17 cellular contexts compared by ENCODE assay signal in genomic region chr1:55052221-55053142, GRCh38. TPM values are rescaled to one million over a fixed set of nuclear protein-coding genes. Genes with fewer than 3 reads are reported as not detected.
A peak's percentile ranks its signal among the peaks of the same experiment; 100 is the strongest.
DNase-seq lines count a peak whose midpoint lies in the region; ATAC-seq and TF ChIP-seq lines count a peak whose summit lies in the region.
"Had no signal": no experiment of that assay in that cellular context is flagged by ENCODE, and none has a peak within 500 bp of the region (broad histone marks: within the 10 kb centered on the region; RNA-seq: fewer than 3 reads in every experiment).

No MANE protein-coding gene starts in this region.

- no peak overlapping the region for H3K27ac Mint-ChIP-seq in GM23338
- H3K27ac Mint-ChIP-seq: CD4-positive, CD25-positive, alpha-beta regulatory T cell had no signal

- intact Hi-C loops in adrenal gland (cut with DNase I) (no loop called here), psoas muscle (cut with DNase I) (no loop called here)

- 77 to 86% (median 85%) methylated on average over 6 to 29 of the region's 29 CpGs for WGBS in adrenal gland, 4 donors
- 60% methylated on average over 29 of the region's 29 CpGs for WGBS in liver
- 72 to 74% (median 72%) methylated on average over 29 of the region's 29 CpGs for WGBS in psoas muscle, 3 donors

- H3F3A ChIP-seq in GM23338 (replicated peaks; ENCODE audit: low read depth), result peaks cover 12% of the 10 kb centered on the region; the same call in 1 of the 2 replicates

- no peaks in the 10 kb centered on the region for H3K4me1 Mint-ChIP-seq in GM23338
- H3K4me1 Mint-ChIP-seq: CD4-positive, CD25-positive, alpha-beta regulatory T cell had no signal

- H3K36me3 Mint-ChIP-seq in GM23338 (ENCODE audit: low read depth), result peaks cover 20% of the 10 kb centered on the region; the same call in 2 of the 3 replicates
- H3K36me3 Mint-ChIP-seq: CD4-positive, CD25-positive, alpha-beta regulatory T cell had no signal

- H3K27me3 ChIP-seq in H7 (ENCODE audit: control insufficient read depth, insufficient read depth, low read length) (no peaks in the 10 kb centered on the region), adrenal gland (no peaks in the 10 kb centered on the region), liver (ENCODE audit: control insufficient read depth in 4 of 4, insufficient read depth in 4 of 4, low read length in 3 of 4) (no peaks in the 10 kb centered on the region), psoas muscle (ENCODE audit: insufficient read depth in 3 of 3, low read length in 2 of 3) (no peaks in the 10 kb centered on the region), GM23338 (ENCODE audit: insufficient read depth) (no peaks in the 10 kb centered on the region)

- peak; percentile 30 for DNase-seq in H7
- peak in 6 of 7 donors; percentile 31 to 79 (median 77) for DNase-seq in adrenal gland
- DNase-seq in psoas muscle, result peak in 1 of 2 donors; percentile 67
- no peak for DNase-seq in NCI-H2171 treated with DMSO at 0.1 percent for 48 hours (lab: John Stamatoyannopoulos, UW)
- DNase-seq in GM23338 (ENCODE audit: low spot score), result no peak
- DNase-seq in activated gamma-delta T cell treated with Interleukin-2 at 50 U/mL for 16 hours, result no peak
- DNase-seq: ACHN; CD4-positive, CD25-positive, alpha-beta regulatory T cell; DMS79 treated with DMSO at 0.1 percent for 48 hours; GDM1; NCI-H1092 treated with DMSO at 0.1 percent for 48 hours; NCI-H1694 treated with DMSO at 0.1 percent for 48 hours; NCI-H446 had no signal

- H4K20me1 ChIP-seq in GM23338 (replicated peaks; ENCODE audit: insufficient read depth), result peaks cover 25% of the 10 kb centered on the region

- H3K27me3 Mint-ChIP-seq in GM23338 (ENCODE audit: insufficient read depth, low read depth, poor library complexity), result peaks cover 6% of the 10 kb centered on the region
- H3K27me3 Mint-ChIP-seq: CD4-positive, CD25-positive, alpha-beta regulatory T cell had no signal

- no peak for TF ChIP-seq POLR2A in adrenal gland (IDR thresholded peaks at IDR 0.05)

- H3K27ac ChIP-seq in adrenal gland, result peak overlapping the region in 1 of 5 donors; percentile 72
- H3K27ac ChIP-seq in liver (ENCODE audit: low read depth in 1 of 2, low read length in 2 of 2), result peak overlapping the region; percentile 62 to 81
- H3K27ac ChIP-seq in psoas muscle, result peak overlapping the region; percentile 30
- no peak overlapping the region for H3K27ac ChIP-seq in GM23338 (ENCODE audit: low read depth)
- H3K27ac ChIP-seq: KMS-11 had no signal

- H3K4me1 ChIP-seq in adrenal gland (replicated peaks in 1 of 2) (peaks cover 0 to 12% of the 10 kb centered on the region in 2 donors), liver (ENCODE audit: control insufficient read depth in 4 of 4, insufficient read depth in 4 of 4, low read length in 3 of 4) (peaks cover 26 to 85% (median 71%) of the 10 kb centered on the region in 4 donors), psoas muscle (peaks cover 18% of the 10 kb centered on the region), GM23338 (ENCODE audit: insufficient read depth) (no peaks in the 10 kb centered on the region; the same call in 1 of the 2 replicates)

- no peak overlapping the region for H3K4me3 Mint-ChIP-seq in GM23338
- H3K4me3 Mint-ChIP-seq: CD4-positive, CD25-positive, alpha-beta regulatory T cell had no signal

- H3K4me3 ChIP-seq in H7 (ENCODE audit: insufficient read depth, low read depth, low read length) (no peak overlapping the region), adrenal gland (no peak overlapping the region), liver (ENCODE audit: low read depth in 1 of 3, low read length in 3 of 3) (no peak overlapping the region), psoas muscle (no peak overlapping the region), GM23338 (no peak overlapping the region)

- no peak overlapping the region for H3K4me2 ChIP-seq in GM23338
- H3K4me2 ChIP-seq: KMS-11 had no signal

- TF ChIP-seq CTCF in adrenal gland (IDR thresholded peaks at IDR 0.05), result no peak
- TF ChIP-seq CTCF in liver (IDR thresholded peaks at IDR 0.05; ENCODE audit: low read depth, low read length, missing input control), result no peak
- no peak for TF ChIP-seq CTCF in psoas muscle (IDR thresholded peaks at IDR 0.05)
- no peak for TF ChIP-seq CTCF in GM23338 (conservative IDR thresholded peaks at IDR 0.05; ENCODE audit: low read depth in 2 of 2)

- no peak overlapping the region for H2AFZ ChIP-seq in GM23338

- peak in 1 of 2 donors; percentile 41 for TF ChIP-seq RAD21 in liver (IDR thresholded peaks at IDR 0.05)

- no peak overlapping the region for H3K9ac ChIP-seq in liver (ENCODE audit: low read depth in 1 of 2, low read length in 2 of 2)
- H3K9ac ChIP-seq: KMS-11 had no signal

- H3K9me3 ChIP-seq in adrenal gland (replicated peaks in 1 of 3) (no peaks in the 10 kb centered on the region), liver (ENCODE audit: control insufficient read depth in 4 of 4, low read length in 3 of 4) (no peaks in the 10 kb centered on the region), psoas muscle (no peaks in the 10 kb centered on the region)

- ATAC-seq in psoas muscle, result peak; percentile 40 to 66 (median 62)
- ATAC-seq in GM23338, result no peak
- ATAC-seq: Panc1 had no signal

- no peaks in the 10 kb centered on the region for H3K9me2 ChIP-seq in GM23338 (ENCODE audit: insufficient read depth)

- no peaks in the 10 kb centered on the region for H3K9me3 Mint-ChIP-seq in GM23338
- H3K9me3 Mint-ChIP-seq: CD4-positive, CD25-positive, alpha-beta regulatory T cell had no signal

- H3K79me2 ChIP-seq in GM23338 (replicated peaks; ENCODE audit: insufficient read depth), result peaks cover 33% of the 10 kb centered on the region

- no peaks in the 10 kb centered on the region for H3K36me3 ChIP-seq in H7 (replicated peaks; ENCODE audit: control insufficient read depth, insufficient read depth, low read length)
- no peaks in the 10 kb centered on the region for H3K36me3 ChIP-seq in adrenal gland (replicated peaks in 1 of 2)
- peaks cover 2 to 8% (median 5%) of the 10 kb centered on the region in 4 donors for H3K36me3 ChIP-seq in liver (ENCODE audit: control insufficient read depth in 4 of 4, insufficient read depth in 3 of 4, low read depth in 1 of 4, low read length in 3 of 4)
- H3K36me3 ChIP-seq in psoas muscle (ENCODE audit: insufficient read depth in 1 of 2, low read depth in 1 of 2), result no peaks in the 10 kb centered on the region
- peaks cover 57% of the 10 kb centered on the region for H3K36me3 ChIP-seq in GM23338 (ENCODE audit: insufficient read depth)

TF ChIP-seq in liver, 16 proteins besides CTCF, POLR2A, EP300 and RAD21 (continues in another document):
- peak; percentile 48 for TF ChIP-seq ZBTB33 (IDR thresholded peaks at IDR 0.05)
- TF ChIP-seq, protein P1, sequence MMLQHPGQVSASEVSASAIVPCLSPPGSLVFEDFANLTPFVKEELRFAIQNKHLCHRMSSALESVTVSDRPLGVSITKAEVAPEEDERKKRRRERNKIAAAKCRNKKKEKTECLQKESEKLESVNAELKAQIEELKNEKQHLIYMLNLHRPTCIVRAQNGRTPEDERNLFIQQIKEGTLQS (IDR thresholded peaks at IDR 0.05), result peak; percentile 62

TF ChIP-seq in GM23338, 12 proteins besides CTCF, POLR2A, EP300 and RAD21 (continues in another document):
- TF ChIP-seq EZH2 (IDR thresholded peaks at IDR 0.05; ENCODE audit: low read depth, unreplicated experiment), result no peak
- no peak for TF ChIP-seq ZNF331 (CRISPR knock-in tag; IDR thresholded peaks at IDR 0.05; ENCODE audit: low read depth)
- TF ChIP-seq ZNF114 (CRISPR knock-in tag; IDR thresholded peaks at IDR 0.05), result no peak
- TF ChIP-seq JUNB (IDR thresholded peaks at IDR 0.05; ENCODE audit: unreplicated experiment), result no peak
- no peak for TF ChIP-seq CREB1 (CRISPR knock-in tag; IDR thresholded peaks at IDR 0.05; ENCODE audit: low read depth)
- TF ChIP-seq, protein P2, sequence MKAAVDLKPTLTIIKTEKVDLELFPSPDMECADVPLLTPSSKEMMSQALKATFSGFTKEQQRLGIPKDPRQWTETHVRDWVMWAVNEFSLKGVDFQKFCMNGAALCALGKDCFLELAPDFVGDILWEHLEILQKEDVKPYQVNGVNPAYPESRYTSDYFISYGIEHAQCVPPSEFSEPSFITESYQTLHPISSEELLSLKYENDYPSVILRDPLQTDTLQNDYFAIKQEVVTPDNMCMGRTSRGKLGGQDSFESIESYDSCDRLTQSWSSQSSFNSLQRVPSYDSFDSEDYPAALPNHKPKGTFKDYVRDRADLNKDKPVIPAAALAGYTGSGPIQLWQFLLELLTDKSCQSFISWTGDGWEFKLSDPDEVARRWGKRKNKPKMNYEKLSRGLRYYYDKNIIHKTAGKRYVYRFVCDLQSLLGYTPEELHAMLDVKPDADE (IDR thresholded peaks at IDR 0.05), result no peak
- TF ChIP-seq STAT1 (IDR thresholded peaks at IDR 0.05; ENCODE audit: unreplicated experiment), result no peak
- no peak for TF ChIP-seq NANOG (IDR thresholded peaks at IDR 0.05; ENCODE audit: borderline replicate concordance)
- no peak for TF ChIP-seq EZH2phosphoT487 (IDR thresholded peaks at IDR 0.05; ENCODE audit: unreplicated experiment)

RNA-seq across cellular contexts. Expression of gene PCSK9, which starts 13.1 kb away (rescaled TPM):
- 103 and 171 TPM in 2 replicates for total RNA-seq in H7 (2014; rRNA removed; shearing (Covaris generic))
- 1 to 10 TPM in 1 of 8 donors, under 1 TPM in 6, not detected in 1; 0.12 to 1.4 (median 0.43) TPM for total RNA-seq in adrenal gland
- polyA plus RNA-seq in adrenal gland, result under 1 TPM; 0.10 to 0.16 (median 0.15) TPM
- 100 to 1,000 TPM in 1 of 2 donors, 10 to 100 TPM in 1; 68.2 to 112 TPM for total RNA-seq in liver
- polyA plus RNA-seq in liver, result 10 to 100 TPM; 10.8 to 48.9 TPM
- total RNA-seq in psoas muscle, result not detected
- polyA plus RNA-seq in psoas muscle, result under 1 TPM in 2 of 3 donors, not detected in 1; under 0.01 to 0.03 TPM
- 275 and 327 TPM in 2 replicates for total RNA-seq in GM23338 (2014; rRNA removed; shearing (Covaris generic))
- polyA plus RNA-seq in GM23338 (2016; fragmentation: Nextera tagmentation; extraction: Ambion mirVana), result 77.6 and 78.0 TPM in 2 replicates
- total RNA-seq: CD4-positive, CD25-positive, alpha-beta regulatory T cell; MCF 10A had no signal
- polyA plus RNA-seq: CD4-positive, CD25-positive, alpha-beta regulatory T cell had no signal

RNA-seq across cellular contexts. Expression of gene BSND, which starts 53.7 kb away (rescaled TPM):
- total RNA-seq in H7 (2014; rRNA removed; shearing (Covaris generic)), result 0.30 and 0.62 TPM in 2 replicates
- not detected for total RNA-seq in adrenal gland
- polyA plus RNA-seq in adrenal gland, result under 1 TPM in 2 of 3 donors, not detected in 1; 0.04 to 0.08 TPM
- total RNA-seq in liver, result under 1 TPM in 1 of 2 donors, not detected in 1; 0.14 TPM
- polyA plus RNA-seq in liver, result not detected
- not detected for total RNA-seq in psoas muscle
- not detected for polyA plus RNA-seq in psoas muscle
- total RNA-seq in GM23338 (2014; rRNA removed; shearing (Covaris generic)), result 0.47 and 1.4 TPM in 2 replicates
- polyA plus RNA-seq in GM23338 (2016; fragmentation: Nextera tagmentation; extraction: Ambion mirVana), result 0.50 and 0.55 TPM in 2 replicates
- total RNA-seq: CD4-positive, CD25-positive, alpha-beta regulatory T cell; MCF 10A had no signal
- polyA plus RNA-seq: CD4-positive, CD25-positive, alpha-beta regulatory T cell had no signal

Comparison
In these comparisons a context has a peak if more than half of its experiments do, and no peak if none do; other contexts are left out.
1. DNase-seq: peak in H7 (single experiment) and adrenal gland (6 of 7); none in NCI-H2171 treated with DMSO at 0.1 percent for 48 hours (single experiment), GM23338 (single experiment) and activated gamma-delta T cell treated with Interleukin-2 at 50 U/mL for 16 hours (single experiment).
2. RNA of gene PCSK9, which starts 13.1 kb away (total RNA-seq): 275 to 327 TPM in GM23338, 68.2 to 112 TPM in liver and 103 to 171 TPM in H7; 0.12 to 1.4 TPM in adrenal gland and not detected in psoas muscle; every median in the first group is over 10 times any median in the second.